ENCODE assay signal across 8 cellular contexts in the genomic region with DNA sequence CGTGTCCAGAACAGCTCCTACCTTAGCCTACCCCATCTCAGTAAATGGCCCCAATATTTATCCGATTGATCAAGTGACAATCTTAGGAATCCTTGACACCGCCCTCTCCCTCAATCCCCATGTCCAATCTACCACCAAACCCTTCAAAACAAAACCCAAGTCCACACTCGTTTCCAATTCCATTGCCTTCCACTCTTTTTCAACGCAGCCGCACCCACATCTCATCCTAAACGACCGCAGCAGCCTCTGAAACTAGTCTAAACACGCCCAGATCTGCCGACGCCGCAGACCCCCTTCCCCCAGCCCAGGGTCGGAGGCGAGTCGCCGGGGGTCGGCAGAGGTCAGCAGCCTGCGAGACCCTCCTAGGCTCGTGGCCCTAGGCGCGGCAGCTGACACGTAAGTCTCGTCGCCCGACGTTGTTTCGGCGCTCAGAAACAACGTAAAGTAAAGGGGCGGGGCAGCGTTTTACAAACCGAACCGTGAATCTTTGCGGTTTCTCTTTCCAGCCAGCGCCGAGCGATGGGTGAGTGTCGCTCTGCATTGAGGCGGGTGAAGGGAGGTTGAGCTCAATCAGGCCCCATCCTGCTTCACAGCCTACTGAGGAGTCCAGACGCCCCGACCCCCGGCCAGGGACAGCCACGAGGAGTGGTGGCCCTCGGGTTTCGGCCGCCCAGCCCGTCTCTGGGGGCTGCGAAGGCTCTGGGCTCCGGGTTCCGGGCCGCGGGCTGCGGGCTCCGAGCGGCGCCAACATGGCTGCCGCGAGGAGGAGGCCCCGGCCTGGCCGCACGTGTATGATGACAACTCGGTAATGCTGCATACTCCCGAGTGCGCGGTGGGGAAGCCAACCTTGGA. TPM values are rescaled to one million over a fixed set of nuclear protein-coding genes. Genes with fewer than 3 reads are reported as not detected.
DNase-seq lines count a peak whose midpoint lies in the region; ATAC-seq and TF ChIP-seq lines count a peak whose summit lies in the region.

A gene (plus strand): TSS at position 463 of the 852 bp plus-strand sequence. CDS start 57 bp downstream, at position 520.

- peak within 1 kb of the TSS; percentile 90 for H3K27ac ChIP-seq in GM23248

- H3K36me3 Mint-ChIP-seq in naive thymus-derived CD8-positive, alpha-beta T cell: peaks cover 0 to 44% (median 9%) of the 10 kb centered on the region in 3 donors
- peaks cover 45 to 54% of the 10 kb centered on the region in 2 donors for H3K36me3 Mint-ChIP-seq in stimulated activated naive B cell treated with anti-CD40 and anti-IgM and Interleukin-4, amounts not matched to agents 10 μg/mL and 1 μg/mL and 100 μg/mL, for 72 hours

- peak; percentile 82 to 83 for ATAC-seq in naive thymus-derived CD8-positive, alpha-beta T cell
- peak; percentile 81 to 91 for ATAC-seq in stimulated activated naive B cell treated with anti-CD40 and anti-IgM and Interleukin-4, amounts not matched to agents 10 μg/mL and 1 μg/mL and 100 μg/mL, for 72 hours (replicated peaks)

- peaks cover 55% of the 10 kb centered on the region for H3K79me2 ChIP-seq in GM23248 (ENCODE audit: insufficient read depth)

- H2AFZ ChIP-seq in GM23248: peak within 1 kb of the TSS; percentile 49

- H3K4me3 Mint-ChIP-seq in naive thymus-derived CD8-positive, alpha-beta T cell: peak within 1 kb of the TSS; percentile 84 to 100 (median 93)
- H3K4me3 Mint-ChIP-seq in stimulated activated naive B cell treated with anti-CD40 and anti-IgM and Interleukin-4, amounts not matched to agents 10 μg/mL and 1 μg/mL and 100 μg/mL, for 72 hours: peak within 1 kb of the TSS; percentile 88 to 92

- peak within 1 kb of the TSS; percentile 95 for H3K9ac ChIP-seq in GM23248

- H3K27ac Mint-ChIP-seq in naive thymus-derived CD8-positive, alpha-beta T cell: peak within 1 kb of the TSS; percentile 92 to 99 (median 96)
- H3K27ac Mint-ChIP-seq in stimulated activated naive B cell treated with anti-CD40 and anti-IgM and Interleukin-4, amounts not matched to agents 10 μg/mL and 1 μg/mL and 100 μg/mL, for 72 hours: peak within 1 kb of the TSS; percentile 96

- WGBS in GM23248 (ENCODE audit: low coverage in 1 of 2, low lambda C conversion rate in 2 of 2, missing lambda C conversion rate in 2 of 2), 2 experiments: 1% methylated on average over 63 of the region's 65 CpGs

- TF ChIP-seq CTCF in fibroblast of mammary gland (conservative IDR thresholded peaks at IDR 0.05; ENCODE audit: control insufficient read depth, insufficient read depth, low read depth, low read length): no peak

- H4K20me1 ChIP-seq in GM23248 (ENCODE audit: insufficient read depth): peaks cover 9% of the 10 kb centered on the region; the same call in 1 of the 2 replicates

- in situ Hi-C loops in GM23248 (cut with MboI): no loop called here

- no peaks in the 10 kb centered on the region for H3K9me3 ChIP-seq in GM23248 (ENCODE audit: low read depth)

- no peaks in the 10 kb centered on the region for H3K27me3 Mint-ChIP-seq in naive thymus-derived CD8-positive, alpha-beta T cell
- no peaks in the 10 kb centered on the region for H3K27me3 Mint-ChIP-seq in stimulated activated naive B cell treated with anti-CD40 and anti-IgM and Interleukin-4, amounts not matched to agents 10 μg/mL and 1 μg/mL and 100 μg/mL, for 72 hours

- H3K36me3 ChIP-seq in GM23248 (ENCODE audit: low read depth): peaks cover 37% of the 10 kb centered on the region

- no peaks in the 10 kb centered on the region for H3K27me3 ChIP-seq in GM23248 (replicated peaks; ENCODE audit: insufficient read depth)

- DNase-seq in Daoy (ENCODE audit: low read depth) (peak; percentile 96), GM23248 (peak; percentile 98), Kasumi-1 (lab: John Stamatoyannopoulos, UW) (peak; percentile 91 to 95), RKO (ENCODE audit: low spot score) (peak; percentile 94), fibroblast of mammary gland (ENCODE audit: low read depth) (peak; percentile 93)
- peak; percentile 76 to 81 for DNase-seq in activated T-helper 1 cell treated with anti-CD3 and anti-CD28 coated beads, Interleukin-2, amount 50 U/mL, for 16 hours (ENCODE audit: low read depth in 1 of 2, low spot score in 1 of 2)
- DNase-seq in naive thymus-derived CD8-positive, alpha-beta T cell: peak; percentile 67 to 95 (median 87)
- DNase-seq in stimulated activated naive B cell treated with anti-CD40 and anti-IgM and Interleukin-4, amounts not matched to agents 10 μg/mL and 1 μg/mL and 100 μg/mL, for 72 hours: peak; percentile 84

- H3K4me3 ChIP-seq in GM23248 (peak within 1 kb of the TSS; percentile 80), fibroblast of mammary gland (ENCODE audit: control insufficient read depth, low read depth, low read length) (peak within 1 kb of the TSS; percentile 83)

- peak within 1 kb of the TSS; percentile 92 for H3K4me2 ChIP-seq in GM23248 (ENCODE audit: unreplicated experiment)

- H3F3A ChIP-seq in GM23248 (ENCODE audit: insufficient read depth): peaks cover 41% of the 10 kb centered on the region; the same call in 1 of the 2 replicates

- peaks cover 23 to 42% (median 34%) of the 10 kb centered on the region in 4 donors for H3K4me1 Mint-ChIP-seq in naive thymus-derived CD8-positive, alpha-beta T cell
- peaks cover 25 to 39% of the 10 kb centered on the region in 2 donors for H3K4me1 Mint-ChIP-seq in stimulated activated naive B cell treated with anti-CD40 and anti-IgM and Interleukin-4, amounts not matched to agents 10 μg/mL and 1 μg/mL and 100 μg/mL, for 72 hours

- POLR2A ChIA-PET in naive thymus-derived CD8-positive, alpha-beta T cell (lab: Charles Lee): interaction anchor here (0.5 to 5.3 kb wide), 38 partner anchors 9 to 1385 kb away, joined by 3 to 109 read pairs (median 5); a partner anchor contains a TSS

- no peaks in the 10 kb centered on the region for H3K9me3 Mint-ChIP-seq in naive thymus-derived CD8-positive, alpha-beta T cell
- no peaks in the 10 kb centered on the region for H3K9me3 Mint-ChIP-seq in stimulated activated naive B cell treated with anti-CD40 and anti-IgM and Interleukin-4, amounts not matched to agents 10 μg/mL and 1 μg/mL and 100 μg/mL, for 72 hours

- no peaks in the 10 kb centered on the region for H3K9me2 ChIP-seq in GM23248 (ENCODE audit: insufficient read depth)

- peaks cover 20% of the 10 kb centered on the region for H3K4me1 ChIP-seq in GM23248 (ENCODE audit: insufficient read depth)

RNA-seq across cellular contexts. Expression of the gene that starts here (rescaled TPM):
- 2,762 and 2,795 TPM in 2 replicates for total RNA-seq in Daoy (2014; rRNA removed; shearing (Covaris generic))
- total RNA-seq in GM23248 (2014; rRNA removed; shearing (Covaris generic)): 1,375 and 2,062 TPM in 2 replicates
- polyA plus RNA-seq in GM23248 (2016; fragmentation: Nextera tagmentation; extraction: Ambion mirVana): 570 and 596 TPM in 2 replicates
- total RNA-seq in naive thymus-derived CD8-positive, alpha-beta T cell: 1,000 to 10,000 TPM; 2,208 to 2,330 TPM
- polyA plus RNA-seq in naive thymus-derived CD8-positive, alpha-beta T cell: 1,000 to 10,000 TPM; 1,336 to 1,571 (median 1,431) TPM

Comparison
In these comparisons a context has a peak if more than half of its experiments do, and no peak if none do; other contexts are left out.
1. Peak in every context shown above with its lines: DNase-seq, ATAC-seq, H3K4me3 ChIP-seq and H3K27ac ChIP-seq.